ENCODE assay signal across 13 cellular contexts in genomic region chr2:47009368-47009767, GRCh38.
DNase-seq lines count a peak whose midpoint lies in the region; ATAC-seq and TF ChIP-seq lines count a peak whose summit lies in the region.
"Had no signal": no experiment of that assay in that cellular context is flagged by ENCODE, and none has a peak within 500 bp of the region (broad histone marks: within the 10 kb centered on the region; RNA-seq: fewer than 3 reads in every experiment).

No MANE protein-coding gene starts in this region.

- H3K4me1 ChIP-seq in NT2/D1 (ENCODE audit: insufficient read depth, insufficient read length) (peaks cover 12% of the 10 kb centered on the region), lower lobe of right lung (peaks cover 25% of the 10 kb centered on the region), stomach (peaks cover 8 to 70% (median 40%) of the 10 kb centered on the region in 4 donors), tibial nerve (peaks cover 0 to 72% (median 19%) of the 10 kb centered on the region in 4 donors)

- H3K27me3 ChIP-seq in NT2/D1 (ENCODE audit: insufficient read depth, insufficient read length), result no peaks in the 10 kb centered on the region
- no peaks in the 10 kb centered on the region for H3K27me3 ChIP-seq in lower lobe of right lung (ENCODE audit: low read depth)
- no peaks in the 10 kb centered on the region for H3K27me3 ChIP-seq in stomach
- no peaks in the 10 kb centered on the region for H3K27me3 ChIP-seq in tibial nerve

- H3K9me3 ChIP-seq in NT2/D1 (ENCODE audit: insufficient read depth, low read length) (no peaks in the 10 kb centered on the region), lower lobe of right lung (no peaks in the 10 kb centered on the region), stomach (no peaks in the 10 kb centered on the region), tibial nerve (no peaks in the 10 kb centered on the region)
- H3K9me3 ChIP-seq: psoas muscle had no signal

- ATAC-seq in lower lobe of right lung, result no peak

- CTCF ChIA-PET in HEK293T (lab: Yijun Ruan, JAX), result no interaction called here

- 79 to 94% (median 86%) methylated on average over 10 of the region's 10 CpGs for WGBS in stomach, 5 donors
- 66 to 70% methylated on average over 10 of the region's 10 CpGs for WGBS in tibial nerve, 2 donors

- no peak for DNase-seq in NT2/D1 (ENCODE audit: low read depth, low spot score)
- no peak for DNase-seq in coronary artery (ENCODE audit: low spot score)
- DNase-seq in lower lobe of right lung, result no peak
- DNase-seq in stomach, result no peak
- DNase-seq in 8988T, result no peak
- no peak for DNase-seq in HEK293T (ENCODE audit: extremely low spot score)
- no peak for DNase-seq in tibial nerve (ENCODE audit: low spot score in 2 of 2)
- DNase-seq in hepatic stellate cell (ENCODE audit: low spot score), result no peak
- DNase-seq: activated CD4-positive, CD25-positive, alpha-beta regulatory T cell; OCI-M1; psoas muscle; stimulated activated CD4-positive, alpha-beta T cell treated with anti-CD3 and anti-CD28 coated beads, Interleukin-4, amount 100 ng/mL, for 1 hour; stimulated activated naive CD4-positive, alpha-beta T cell had no signal

- H3K27ac ChIP-seq in coronary artery (peak overlapping the region; percentile 72 to 92), lower lobe of right lung (peak overlapping the region; percentile 64), stomach (peak overlapping the region in 4 of 5 donors; percentile 56 to 87 (median 77)), tibial nerve (peak overlapping the region in 2 of 4 donors; percentile 6 to 65)

- H3K4me3 ChIP-seq in NT2/D1 (ENCODE audit: insufficient read length, low read depth), result no peak overlapping the region
- no peak overlapping the region for H3K4me3 ChIP-seq in coronary artery
- H3K4me3 ChIP-seq in lower lobe of right lung, result no peak overlapping the region
- H3K4me3 ChIP-seq in stomach, result no peak overlapping the region
- H3K4me3 ChIP-seq in tibial nerve, result no peak overlapping the region
- H3K4me3 ChIP-seq: psoas muscle had no signal

- TF ChIP-seq EP300 in stomach (IDR thresholded peaks at IDR 0.05) (peak; percentile 42), tibial nerve (IDR thresholded peaks at IDR 0.05) (no peak)

- TF ChIP-seq POLR2A in stomach (IDR thresholded peaks at IDR 0.05) (no peak), tibial nerve (IDR thresholded peaks at IDR 0.05) (no peak)

- peaks cover 65% of the 10 kb centered on the region for H3K36me3 ChIP-seq in NT2/D1 (ENCODE audit: insufficient read depth, insufficient read length, low read length)
- peaks cover 59% of the 10 kb centered on the region for H3K36me3 ChIP-seq in lower lobe of right lung
- peaks cover 11 to 71% (median 59%) of the 10 kb centered on the region in 4 donors for H3K36me3 ChIP-seq in stomach
- H3K36me3 ChIP-seq in tibial nerve, result peaks cover 0 to 57% (median 26%) of the 10 kb centered on the region in 3 donors

- POLR2A ChIA-PET in HEK293T (lab: Yijun Ruan, JAX), result no interaction called here

- peak overlapping the region; percentile 42 for H3K9ac ChIP-seq in NT2/D1 (ENCODE audit: insufficient read length, low read depth)

- TF ChIP-seq CTCF in coronary artery (IDR thresholded peaks at IDR 0.05), result no peak
- TF ChIP-seq CTCF in lower lobe of right lung (IDR thresholded peaks at IDR 0.05), result no peak
- TF ChIP-seq CTCF in stomach (IDR thresholded peaks at IDR 0.05), result no peak
- TF ChIP-seq CTCF in tibial nerve (IDR thresholded peaks at IDR 0.05), result no peak

- intact Hi-C loops in lower lobe of right lung (cut with DNase I) (no loop called here), stomach (cut with DNase I; ENCODE audit: low total_unique reads) (no loop called here)

TF ChIP-seq in HEK293T, 16 proteins besides CTCF, POLR2A, EP300 and RAD21:
- TF ChIP-seq FOXM1 (IDR thresholded peaks at IDR 0.05; ENCODE audit: borderline replicate concordance) (no peak), ARNT (IDR thresholded peaks at IDR 0.05) (no peak), BHLHE40 (IDR thresholded peaks at IDR 0.05; ENCODE audit: borderline replicate concordance) (no peak), FOXK2 (IDR thresholded peaks at IDR 0.05) (no peak), SP1 (IDR thresholded peaks at IDR 0.05) (no peak), HDGF (IDR thresholded peaks at IDR 0.05; ENCODE audit: borderline replicate concordance) (no peak), SUZ12 (IDR thresholded peaks at IDR 0.05) (no peak), TARDBP (IDR thresholded peaks at IDR 0.05) (no peak), ZNF384 (IDR thresholded peaks at IDR 0.05) (no peak), FOXA1 (IDR thresholded peaks at IDR 0.05) (no peak), CTBP1 (IDR thresholded peaks at IDR 0.05; ENCODE audit: borderline replicate concordance) (no peak)
TF ChIP-seq in HEK293T: peak in this region for 0.
